In genomic region chr13:45713721-45714120, GRCh38 we compare ENCODE assay signal across 17 cellular contexts. TPM values are rescaled to one million over a fixed set of nuclear protein-coding genes. Genes with fewer than 3 reads are reported as not detected.
DNase-seq lines count a peak whose midpoint lies in the region; ATAC-seq and TF ChIP-seq lines count a peak whose summit lies in the region.
"Had no signal": no experiment of that assay in that cellular context is flagged by ENCODE, and none has a peak within 500 bp of the region (broad histone marks: within the 10 kb centered on the region; RNA-seq: fewer than 3 reads in every experiment).

No MANE protein-coding gene starts in this region.

- no peaks in the 10 kb centered on the region for H3K36me3 Mint-ChIP-seq in natural killer cell treated with Interleukin-12 subunit alpha and Interleukin-12 subunit beta and Interleukin-15 and Interleukin-18, amount 100 ng/mL, for 72 hours
- H3K36me3 Mint-ChIP-seq in natural killer cell: no peaks in the 10 kb centered on the region
- no peaks in the 10 kb centered on the region for H3K36me3 Mint-ChIP-seq in effector memory CD8-positive, alpha-beta T cell (ENCODE audit: insufficient read depth)
- no peaks in the 10 kb centered on the region for H3K36me3 Mint-ChIP-seq in progenitor cell of endocrine pancreas (ENCODE audit: insufficient read depth)

- TF ChIP-seq CTCF in natural killer cell (IDR thresholded peaks at IDR 0.05) (no peak), spleen (IDR thresholded peaks at IDR 0.05 in 8 of 11, conservative IDR thresholded peaks at IDR 0.05 in 3 of 11) (no peak), progenitor cell of endocrine pancreas (IDR thresholded peaks at IDR 0.05; ENCODE audit: unreplicated experiment) (no peak)

- 93 to 96% (median 94%) methylated on average over 3 to 28 of the region's 28 CpGs for WGBS in spleen, 5 donors

- ATAC-seq in natural killer cell treated with Interleukin-12 subunit alpha and Interleukin-12 subunit beta and Interleukin-15 and Interleukin-18, amount 100 ng/mL, for 72 hours: peak; percentile 25 to 38
- ATAC-seq in natural killer cell: no peak
- ATAC-seq in effector memory CD8-positive, alpha-beta T cell (replicated peaks): no peak
- ATAC-seq: A549 had no signal

- H3K27ac ChIP-seq in spleen: no peak overlapping the region
- H3K27ac ChIP-seq: 22Rv1, A549, C4-2B had no signal

- H3K9me3 Mint-ChIP-seq in natural killer cell treated with Interleukin-12 subunit alpha and Interleukin-12 subunit beta and Interleukin-15 and Interleukin-18, amount 100 ng/mL, for 72 hours: no peaks in the 10 kb centered on the region
- H3K9me3 Mint-ChIP-seq in natural killer cell (no peaks in the 10 kb centered on the region), progenitor cell of endocrine pancreas (ENCODE audit: low read depth) (peaks cover 2% of the 10 kb centered on the region)
- H3K9me3 Mint-ChIP-seq in effector memory CD8-positive, alpha-beta T cell: no peaks in the 10 kb centered on the region
- H3K9me3 Mint-ChIP-seq: CD4-positive, alpha-beta T cell had no signal

- no peaks in the 10 kb centered on the region for H3K4me1 Mint-ChIP-seq in natural killer cell treated with Interleukin-12 subunit alpha and Interleukin-12 subunit beta and Interleukin-15 and Interleukin-18, amount 100 ng/mL, for 72 hours (ENCODE audit: low read depth in 2 of 2)
- H3K4me1 Mint-ChIP-seq in natural killer cell (no peaks in the 10 kb centered on the region), progenitor cell of endocrine pancreas (ENCODE audit: low read depth) (peaks cover 13% of the 10 kb centered on the region)
- no peaks in the 10 kb centered on the region for H3K4me1 Mint-ChIP-seq in effector memory CD8-positive, alpha-beta T cell (ENCODE audit: low read depth in 2 of 2)

- H3K36me3 ChIP-seq in spleen: no peaks in the 10 kb centered on the region

- no peak overlapping the region for H3K27ac Mint-ChIP-seq in natural killer cell treated with Interleukin-12 subunit alpha and Interleukin-12 subunit beta and Interleukin-15 and Interleukin-18, amount 100 ng/mL, for 72 hours
- H3K27ac Mint-ChIP-seq in natural killer cell (no peak overlapping the region), progenitor cell of endocrine pancreas (no peak overlapping the region)
- H3K27ac Mint-ChIP-seq in effector memory CD8-positive, alpha-beta T cell: no peak overlapping the region
- H3K27ac Mint-ChIP-seq: CD4-positive, alpha-beta T cell had no signal

- TF ChIP-seq POLR2A in spleen (IDR thresholded peaks at IDR 0.05): no peak

- H3K27me3 ChIP-seq in spleen (replicated peaks in 1 of 7): no peaks in the 10 kb centered on the region

- no peak for DNase-seq in natural killer cell treated with Interleukin-12 subunit alpha and Interleukin-12 subunit beta and Interleukin-15 and Interleukin-18, amount 100 ng/mL, for 72 hours (ENCODE audit: low spot score)
- DNase-seq in natural killer cell (no peak), ecto neural progenitor cell (ENCODE audit: low spot score) (peak; percentile 39), spleen (peak; percentile 68), NCI-H226 (no peak), progenitor cell of endocrine pancreas (ENCODE audit: low spot score, unreplicated experiment) (no peak)
- no peak for DNase-seq in effector memory CD8-positive, alpha-beta T cell
- DNase-seq: AML-193; Caco-2; CD4-positive, alpha-beta T cell; GDM1 had no signal

- peaks cover 2 to 7% of the 10 kb centered on the region in 2 donors for H3K27me3 Mint-ChIP-seq in natural killer cell treated with Interleukin-12 subunit alpha and Interleukin-12 subunit beta and Interleukin-15 and Interleukin-18, amount 100 ng/mL, for 72 hours
- H3K27me3 Mint-ChIP-seq in natural killer cell (ENCODE audit: low read depth in 2 of 2) (peaks cover 1 to 4% of the 10 kb centered on the region in 2 donors), progenitor cell of endocrine pancreas (peaks cover 28% of the 10 kb centered on the region)
- peaks cover 5 to 7% of the 10 kb centered on the region in 2 donors for H3K27me3 Mint-ChIP-seq in effector memory CD8-positive, alpha-beta T cell
- H3K27me3 Mint-ChIP-seq: CD4-positive, alpha-beta T cell had no signal

- H3K4me3 ChIP-seq in spleen: no peak overlapping the region
- H3K4me3 ChIP-seq: A549 had no signal

- no peaks in the 10 kb centered on the region for H3K4me1 ChIP-seq in spleen
- H3K4me1 ChIP-seq: A549, Caco-2 had no signal

- intact Hi-C loops in natural killer cell (cut with micrococcal nuclease): no loop called here
- intact Hi-C loops in spleen (cut with DNase I; ENCODE audit: low total_unique reads): no loop called here

- no peaks in the 10 kb centered on the region for H3K9me3 ChIP-seq in spleen
- H3K9me3 ChIP-seq: A549, Caco-2 had no signal

- no peak overlapping the region for H3K4me3 Mint-ChIP-seq in natural killer cell treated with Interleukin-12 subunit alpha and Interleukin-12 subunit beta and Interleukin-15 and Interleukin-18, amount 100 ng/mL, for 72 hours
- H3K4me3 Mint-ChIP-seq in natural killer cell (no peak overlapping the region), progenitor cell of endocrine pancreas (ENCODE audit: low read depth) (no peak overlapping the region)
- no peak overlapping the region for H3K4me3 Mint-ChIP-seq in effector memory CD8-positive, alpha-beta T cell
- H3K4me3 Mint-ChIP-seq: CD4-positive, alpha-beta T cell had no signal

RNA-seq across cellular contexts. Expression of gene CBY2, which starts 11.6 kb away (rescaled TPM):
- total RNA-seq in natural killer cell treated with Interleukin-12 subunit alpha and Interleukin-12 subunit beta and Interleukin-15 and Interleukin-18, amount 100 ng/mL, for 72 hours: not detected
- total RNA-seq in natural killer cell: not detected
- under 1 TPM in 1 of 7 donors, not detected in 6; 0.61 TPM for total RNA-seq in spleen
- not detected for polyA plus RNA-seq in spleen
- total RNA-seq in progenitor cell of endocrine pancreas: not detected in 2 replicates
- total RNA-seq: CD4-positive, alpha-beta T cell; Daoy; HT-29 had no signal
- polyA plus RNA-seq: BJ had no signal

Comparison
In these comparisons a context has a peak if more than half of its experiments do, and no peak if none do; other contexts are left out.
1. ATAC-seq: peak in natural killer cell treated with Interleukin-12 subunit alpha and Interleukin-12 subunit beta and Interleukin-15 and Interleukin-18, amount 100 ng/mL, for 72 hours (2 of 2); none in natural killer cell (0 of 3) and effector memory CD8-positive, alpha-beta T cell (single experiment).
2. DNase-seq: peak in ecto neural progenitor cell (single experiment) and spleen (single experiment); none in natural killer cell treated with Interleukin-12 subunit alpha and Interleukin-12 subunit beta and Interleukin-15 and Interleukin-18, amount 100 ng/mL, for 72 hours (single experiment), natural killer cell (single experiment), effector memory CD8-positive, alpha-beta T cell (0 of 3), NCI-H226 (single experiment) and progenitor cell of endocrine pancreas (single experiment).